Comparison of ENCODE assay signal across 8 cellular contexts in genomic region chr7:74452748-74453320, GRCh38. TPM values are rescaled to one million over a fixed set of nuclear protein-coding genes. Genes with fewer than 3 reads are reported as not detected.
DNase-seq lines count a peak whose midpoint lies in the region; ATAC-seq and TF ChIP-seq lines count a peak whose summit lies in the region.

No MANE protein-coding gene starts in this region.

- ATAC-seq in left ventricle myocardium superior (peak; percentile 23), HG02870 (IDR thresholded peaks at IDR 0.05; ENCODE audit: unreplicated experiment) (no peak), GM18870 (IDR thresholded peaks at IDR 0.05; ENCODE audit: unreplicated experiment) (no peak)

- DNase-seq in AG09309 (ENCODE audit: low read depth) (no peak), M059J (ENCODE audit: low read depth) (peak; percentile 87), left ventricle myocardium superior (peak; percentile 33), NCI-H187 treated with DMSO at 0.1 percent for 48 hours (lab: John Stamatoyannopoulos, UW) (no peak)
- DNase-seq in activated naive CD4-positive, alpha-beta T cell treated with anti-CD3 and anti-CD28 coated beads, Interleukin-2, amount 50 U/mL, for 16 hours: peak; percentile 23

- H3K4me1 ChIP-seq in skeletal muscle satellite cell (ENCODE audit: control insufficient read depth, insufficient read depth, low read length): peaks cover 43% of the 10 kb centered on the region

- H3K36me3 ChIP-seq in skeletal muscle satellite cell (ENCODE audit: insufficient read depth, low read length): no peaks in the 10 kb centered on the region

- H3K9ac ChIP-seq in skeletal muscle satellite cell (ENCODE audit: low read depth, low read length): peak overlapping the region; percentile 86

- TF ChIP-seq CTCF in AG09309 (IDR thresholded peaks at IDR 0.05; ENCODE audit: control insufficient read depth, insufficient read depth, low read depth, low read length, missing control alignments): no peak

- H3K4me2 ChIP-seq in skeletal muscle satellite cell (ENCODE audit: low read length): peak overlapping the region; percentile 93

- H3K9me3 ChIP-seq in skeletal muscle satellite cell (replicated peaks; ENCODE audit: low read length): no peaks in the 10 kb centered on the region

- intact Hi-C loops in left ventricle myocardium superior (cut with micrococcal nuclease): no loop called here

- H3K4me3 ChIP-seq in AG09309 (ENCODE audit: control insufficient read depth, low read depth, low read length) (peak overlapping the region; percentile 71), skeletal muscle satellite cell (ENCODE audit: low read length) (peak overlapping the region; percentile 83)

- no peaks in the 10 kb centered on the region for H3K27me3 ChIP-seq in skeletal muscle satellite cell (ENCODE audit: control insufficient read depth, insufficient read depth, low read length)

RNA-seq across cellular contexts. Expression of gene GTF2IRD1, which starts 0.9 kb away (rescaled TPM):
- 7.3 and 16.9 TPM in 2 replicates for total RNA-seq in M059J (2014; rRNA removed; shearing (Covaris generic))
- total RNA-seq in left ventricle myocardium superior: 19.5 TPM
- total RNA-seq in skeletal muscle satellite cell (2012; rRNA removed): 5.2 and 5.8 TPM in 2 replicates

Comparison
In these comparisons a context has a peak if more than half of its experiments do, and no peak if none do; other contexts are left out.
1. DNase-seq: peak in M059J (single experiment), activated naive CD4-positive, alpha-beta T cell treated with anti-CD3 and anti-CD28 coated beads, Interleukin-2, amount 50 U/mL, for 16 hours (single experiment) and left ventricle myocardium superior (single experiment); none in AG09309 (single experiment) and NCI-H187 treated with DMSO at 0.1 percent for 48 hours (single experiment).